Comparison of ENCODE assay signal across 8 cellular contexts in genomic region chr9:77370064-77370463, GRCh38.
"Had no signal": no experiment of that assay in that cellular context is flagged by ENCODE, and none has a peak within 500 bp of the region (broad histone marks: within the 10 kb centered on the region; RNA-seq: fewer than 3 reads in every experiment).

No MANE protein-coding gene starts in this region.

- H3K9me3 ChIP-seq: HAP-1 had no signal

- H3K4me3 ChIP-seq: GM23248, HAP-1 had no signal

- H3K27ac ChIP-seq: GM23248 had no signal

- FAIRE-seq: H1, HTR-8/SVneo had no signal

- ATAC-seq: HCT116 had no signal

- DNase-seq: GM23248, H7, IMR-90, KBM-7 had no signal

- H3K4me1 ChIP-seq: HAP-1 had no signal

- H3K9ac ChIP-seq: GM23248 had no signal

- H2AFZ ChIP-seq: GM23248 had no signal
